In the genomic region with DNA sequence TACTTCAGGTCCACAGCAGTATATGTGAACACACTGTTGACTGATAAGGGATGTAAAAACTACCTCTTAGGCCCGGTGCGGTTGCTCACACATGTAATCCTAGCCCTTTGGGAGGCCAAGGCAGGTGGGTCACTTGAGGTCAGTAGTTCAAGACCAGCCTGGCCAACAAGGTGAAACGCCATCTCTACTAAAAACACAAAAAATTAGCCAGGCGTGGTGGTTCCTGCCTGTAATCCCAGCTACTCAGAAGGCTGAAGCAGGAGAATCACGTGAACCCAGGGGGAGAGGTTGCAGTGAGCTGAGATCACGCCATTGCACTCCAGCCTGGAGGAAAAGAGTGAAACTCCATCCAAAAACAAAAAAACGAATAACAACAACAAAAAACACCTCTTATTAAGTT, we compare ENCODE assay signal across 26 cellular contexts.
"Had no signal": no experiment of that assay in that cellular context is flagged by ENCODE, and none has a peak within 500 bp of the region (broad histone marks: within the 10 kb centered on the region; RNA-seq: fewer than 3 reads in every experiment).

No MANE protein-coding gene starts in this region.

- ATAC-seq: activated CD4-positive, alpha-beta T cell treated with anti-CD3 and anti-CD28 coated beads for 36 hours; activated T-helper 17 cell treated with anti-CD3 and anti-CD28 coated beads, Interleukin-2, amount 50 U/mL, for 72 hours; K562; PC-3; T-cell had no signal

- H3K27ac Mint-ChIP-seq: activated CD4-positive, alpha-beta memory T cell treated with anti-CD3 and anti-CD28 coated beads, Interleukin-2, amount 10 ng/mL, durations not matched to agents 7 days and 5 days; activated CD4-positive, alpha-beta T cell treated with anti-CD3 and anti-CD28 coated beads for 36 hours; activated naive CD4-positive, alpha-beta T cell treated with anti-CD3 and anti-CD28 coated beads for 36 hours; activated naive CD8-positive, alpha-beta T cell; activated T-helper 17 cell treated with anti-CD3 and anti-CD28 coated beads, Interleukin-2, amount 50 U/mL, for 72 hours; T-cell had no signal

- DNase-seq: activated CD4-positive, alpha-beta memory T cell treated with anti-CD3 and anti-CD28 coated beads, Interleukin-2, amount 10 ng/mL, durations not matched to agents 7 days and 5 days; activated CD4-positive, alpha-beta T cell treated with anti-CD3 and anti-CD28 coated beads for 36 hours; activated CD4-positive, alpha-beta T cell treated with anti-CD3 and anti-CD28 coated beads, Interleukin-2, amount 50 U/mL, for 1 hour; activated CD4-positive, CD25-positive, alpha-beta regulatory T cell; activated gamma-delta T cell; activated naive CD4-positive, alpha-beta T cell treated with anti-CD3 and anti-CD28 coated beads for 36 hours; activated T-cell treated with anti-CD3 and anti-CD28 coated beads for 4 hours; activated T-cell treated with anti-CD3 and anti-CD28 coated beads, Interleukin-2, amount 50 U/mL, for 48 hours; brain microvascular endothelial cell; Karpas-422; MM.1S; NCI-H1105; NCI-H1436; NCI-H187; NCI-H2081; NCI-H446; NCI-H524; PC-3; SHP77 treated with DMSO at 0.1 percent for 48 hours; T-cell; T-helper 2 cell; T1000 had no signal

- H3K4me3 Mint-ChIP-seq: activated CD4-positive, alpha-beta memory T cell treated with anti-CD3 and anti-CD28 coated beads, Interleukin-2, amount 10 ng/mL, durations not matched to agents 7 days and 5 days; activated CD4-positive, alpha-beta T cell treated with anti-CD3 and anti-CD28 coated beads for 36 hours; activated naive CD4-positive, alpha-beta T cell treated with anti-CD3 and anti-CD28 coated beads for 36 hours; activated naive CD8-positive, alpha-beta T cell; activated T-helper 17 cell treated with anti-CD3 and anti-CD28 coated beads, Interleukin-2, amount 50 U/mL, for 72 hours; T-cell had no signal

- H3K27me3 ChIP-seq: brain microvascular endothelial cell had no signal

- H3K36me3 ChIP-seq: brain microvascular endothelial cell had no signal

- H3K27me3 Mint-ChIP-seq: activated CD4-positive, alpha-beta memory T cell treated with anti-CD3 and anti-CD28 coated beads, Interleukin-2, amount 10 ng/mL, durations not matched to agents 7 days and 5 days; activated CD4-positive, alpha-beta T cell treated with anti-CD3 and anti-CD28 coated beads for 36 hours; activated naive CD8-positive, alpha-beta T cell had no signal

- H3K4me3 ChIP-seq: K562, SK-N-MC had no signal

- H3K9me3 Mint-ChIP-seq: activated CD4-positive, alpha-beta memory T cell treated with anti-CD3 and anti-CD28 coated beads, Interleukin-2, amount 10 ng/mL, durations not matched to agents 7 days and 5 days; activated naive CD4-positive, alpha-beta T cell treated with anti-CD3 and anti-CD28 coated beads for 36 hours; activated T-helper 17 cell treated with anti-CD3 and anti-CD28 coated beads, Interleukin-2, amount 50 U/mL, for 72 hours; T-cell had no signal

- H3K4me1 Mint-ChIP-seq: activated CD4-positive, alpha-beta memory T cell treated with anti-CD3 and anti-CD28 coated beads, Interleukin-2, amount 10 ng/mL, durations not matched to agents 7 days and 5 days; activated CD4-positive, alpha-beta T cell treated with anti-CD3 and anti-CD28 coated beads for 36 hours; activated T-helper 17 cell treated with anti-CD3 and anti-CD28 coated beads, Interleukin-2, amount 50 U/mL, for 72 hours; T-cell had no signal

- H3K36me3 Mint-ChIP-seq: activated naive CD8-positive, alpha-beta T cell; T-cell had no signal

- H3K27ac ChIP-seq: brain microvascular endothelial cell, SK-N-MC had no signal
